Comparison of ENCODE assay signal across 11 cellular contexts in genomic region chr10:107163904-107164861, GRCh38. TPM values are rescaled to one million over a fixed set of nuclear protein-coding genes. Genes with fewer than 3 reads are reported as not detected.
DNase-seq lines count a peak whose midpoint lies in the region; ATAC-seq lines count a peak whose summit lies in the region.
"Had no signal": no experiment of that assay in that cellular context is flagged by ENCODE, and none has a peak within 500 bp of the region (broad histone marks: within the 10 kb centered on the region; RNA-seq: fewer than 3 reads in every experiment).

TSS of gene SORCS1 (minus strand) at chr10:107164706.

- H3K27ac ChIP-seq in caudate nucleus (ENCODE audit: low read depth, low read length) (peak within 1 kb of the TSS; percentile 39), skeletal muscle tissue (ENCODE audit: low read depth, low read length) (no peak within 1 kb of the TSS)

- H3K9me3 Mint-ChIP-seq in activated T-cell treated with anti-CD3 and anti-CD28 coated beads, Interleukin-2, amount 50 U/mL, for 24 hours: peaks cover 4% of the 10 kb centered on the region

- H3K27me3 Mint-ChIP-seq in activated T-cell treated with anti-CD3 and anti-CD28 coated beads, Interleukin-2, amount 50 U/mL, for 24 hours: peaks cover 27% of the 10 kb centered on the region

- H3K36me3 Mint-ChIP-seq in activated T-cell treated with anti-CD3 and anti-CD28 coated beads, Interleukin-2, amount 50 U/mL, for 24 hours (ENCODE audit: low read depth): no peaks in the 10 kb centered on the region

- DNase-seq in caudate nucleus (lab: John Stamatoyannopoulos, UW): peak in 21 of 61 donors; percentile 4 to 64 (median 33)
- DNase-seq in left colon: peak in 1 of 2 donors; percentile 32
- no peak for DNase-seq in germinal center (ENCODE audit: low spot score)
- DNase-seq in NCI-H345 treated with DMSO at 0.1 percent for 48 hours (lab: John Stamatoyannopoulos, UW; ENCODE audit: unreplicated experiment): no peak
- DNase-seq in activated T-cell treated with anti-CD3 and anti-CD28 coated beads, Interleukin-2, amount 50 U/mL, for 24 hours: no peak
- DNase-seq: activated CD4-positive, alpha-beta T cell treated with anti-CD3 and anti-CD28 coated beads, Interleukin-2, amount 50 U/mL, for 48 hours; effector memory CD8-positive, alpha-beta T cell; NCI-H187 had no signal

- no peaks in the 10 kb centered on the region for H3K36me3 ChIP-seq in skeletal muscle tissue (ENCODE audit: control insufficient read depth in 3 of 3, insufficient read depth in 3 of 3, low read length in 3 of 3)

- H3K27ac Mint-ChIP-seq in activated T-cell treated with anti-CD3 and anti-CD28 coated beads, Interleukin-2, amount 50 U/mL, for 24 hours: no peak within 1 kb of the TSS
- H3K27ac Mint-ChIP-seq: effector memory CD8-positive, alpha-beta T cell had no signal

- H3K4me3 ChIP-seq in skeletal muscle tissue (ENCODE audit: low read length in 3 of 3): peak within 1 kb of the TSS in 2 of 3 donors; percentile 14 to 26

- H3K4me1 ChIP-seq in skeletal muscle tissue (ENCODE audit: control insufficient read depth in 3 of 3, insufficient read depth in 3 of 3, low read length in 3 of 3): peaks cover 0 to 5% (median 0%) of the 10 kb centered on the region in 3 donors

- H3K4me1 Mint-ChIP-seq in activated T-cell treated with anti-CD3 and anti-CD28 coated beads, Interleukin-2, amount 50 U/mL, for 24 hours (ENCODE audit: low read depth): no peaks in the 10 kb centered on the region

- H3K4me3 Mint-ChIP-seq in activated T-cell treated with anti-CD3 and anti-CD28 coated beads, Interleukin-2, amount 50 U/mL, for 24 hours: no peak within 1 kb of the TSS
- H3K4me3 Mint-ChIP-seq: effector memory CD8-positive, alpha-beta T cell had no signal

- peaks cover 30 to 36% (median 33%) of the 10 kb centered on the region in 3 donors for H3K27me3 ChIP-seq in skeletal muscle tissue (ENCODE audit: control insufficient read depth in 3 of 3, insufficient read depth in 3 of 3, low read length in 3 of 3)

- H3K9me3 ChIP-seq in skeletal muscle tissue (ENCODE audit: control insufficient read depth in 3 of 3, low read length in 3 of 3): no peaks in the 10 kb centered on the region

- H3K9ac ChIP-seq in skeletal muscle tissue (ENCODE audit: low read depth in 1 of 3, low read length in 3 of 3): no peak within 1 kb of the TSS

- intact Hi-C loops in left colon (cut with DNase I, micrococcal nuclease): no loop called here

- ATAC-seq in HG02588 (IDR thresholded peaks at IDR 0.05; ENCODE audit: unreplicated experiment): peak; percentile 54
- peak; percentile 63 for ATAC-seq in left colon
- no peak for ATAC-seq in HG02870 (IDR thresholded peaks at IDR 0.05; ENCODE audit: unreplicated experiment)
- ATAC-seq: effector memory CD8-positive, alpha-beta T cell had no signal

RNA-seq across cellular contexts. Expression of gene SORCS1, which starts in this region (rescaled TPM):
- total RNA-seq in left colon (1 to 10 TPM; 1.1 to 2.7 TPM), skeletal muscle tissue (4.2 TPM)
